In the genomic region with DNA sequence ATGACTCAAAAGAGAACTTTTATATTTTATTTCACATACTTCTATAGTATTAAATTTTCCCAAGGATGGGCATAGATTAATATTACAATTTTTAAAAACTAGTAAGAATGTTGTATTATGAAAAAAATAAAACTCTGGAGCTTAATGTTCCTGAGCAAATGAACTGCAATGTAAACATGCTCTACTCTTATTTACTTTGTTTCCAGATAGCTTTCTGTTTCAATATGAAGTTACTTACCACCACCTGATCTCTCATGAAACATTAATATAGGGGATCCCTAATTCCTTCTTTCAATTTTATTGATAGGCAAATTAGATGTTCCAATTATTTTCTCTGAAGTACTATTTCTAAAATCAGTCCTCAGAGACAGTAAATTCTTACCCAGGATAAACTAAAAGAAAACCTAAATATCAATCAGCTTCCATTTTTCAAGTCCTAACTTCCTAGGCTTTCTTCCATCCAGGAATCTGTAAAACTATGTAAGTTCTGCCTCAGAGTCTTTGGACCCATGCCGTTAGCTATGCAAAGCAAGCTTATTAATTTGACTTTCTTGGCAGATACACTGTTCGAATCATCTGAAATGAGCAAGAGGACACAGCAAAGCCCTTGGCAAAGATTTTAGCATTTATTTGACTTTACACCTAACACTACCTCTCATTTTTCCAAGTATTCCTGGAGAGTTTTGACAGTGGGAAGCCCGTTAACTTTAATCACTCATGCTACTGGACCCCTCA, we compare ENCODE assay signal across 18 cellular contexts.
DNase-seq lines count a peak whose midpoint lies in the region; ATAC-seq and TF ChIP-seq lines count a peak whose summit lies in the region.
"Had no signal": no experiment of that assay in that cellular context is flagged by ENCODE, and none has a peak within 500 bp of the region (broad histone marks: within the 10 kb centered on the region; RNA-seq: fewer than 3 reads in every experiment).

No MANE protein-coding gene starts in this region.

- H3K79me2 ChIP-seq in GM23248 (ENCODE audit: insufficient read depth): no peaks in the 10 kb centered on the region

- in situ Hi-C loops in GM23248 (cut with MboI): no loop called here
- in situ Hi-C loops in astrocyte of the cerebellum (cut with HindIII; ENCODE audit: low sequenced_read_pairs): no loop called here

- H3K4me1 ChIP-seq in GM23248 (ENCODE audit: insufficient read depth): 0 out of 2 replicates have a peak, but pooled peaks cover 2% of the 10 kb centered on the region
- peaks cover 3 to 10% of the 10 kb centered on the region in 2 donors for H3K4me1 ChIP-seq in left lung
- H3K4me1 ChIP-seq in tibial nerve: peaks cover 0 to 14% (median 0%) of the 10 kb centered on the region in 4 donors
- H3K4me1 ChIP-seq: BE2C had no signal

- H3K9me2 ChIP-seq in GM23248 (ENCODE audit: insufficient read depth): no peaks in the 10 kb centered on the region

- ATAC-seq in left lung: peak; percentile 59
- ATAC-seq: SK-N-SH treated with all-trans-retinoic acid at 6 μM for 48 hours had no signal

- H2AFZ ChIP-seq in GM23248: no peak overlapping the region

- no peaks in the 10 kb centered on the region for H3F3A ChIP-seq in GM23248 (ENCODE audit: insufficient read depth)

- H4K20me1 ChIP-seq in GM23248 (ENCODE audit: insufficient read depth): no peaks in the 10 kb centered on the region

- intact Hi-C loops in left lung (cut with DNase I): no loop called here

- H3K36me3 ChIP-seq in GM23248 (ENCODE audit: low read depth) (no peaks in the 10 kb centered on the region), left lung (no peaks in the 10 kb centered on the region), tibial nerve (no peaks in the 10 kb centered on the region)
- H3K36me3 ChIP-seq: BE2C had no signal

- H3K27ac ChIP-seq in GM23248 (no peak overlapping the region), left lung (no peak overlapping the region), tibial nerve (no peak overlapping the region)
- H3K27ac ChIP-seq: RWPE1 had no signal

- WGBS in GM23248 (ENCODE audit: low coverage in 1 of 2, low lambda C conversion rate in 2 of 2, missing lambda C conversion rate in 2 of 2), 2 experiments: 29 to 33% methylated on average over 3 of the region's 3 CpGs
- WGBS in tibial nerve, 2 donors: 61% methylated on average over 3 of the region's 3 CpGs

- no peak for TF ChIP-seq POLR2A in tibial nerve (IDR thresholded peaks at IDR 0.05)

- no peak overlapping the region for H3K4me2 ChIP-seq in GM23248 (ENCODE audit: unreplicated experiment)

- H3K9me3 ChIP-seq in GM23248 (ENCODE audit: low read depth) (no peaks in the 10 kb centered on the region), left lung (no peaks in the 10 kb centered on the region), tibial nerve (no peaks in the 10 kb centered on the region)
- H3K9me3 ChIP-seq: BE2C had no signal

- no peak for TF ChIP-seq EP300 in tibial nerve (IDR thresholded peaks at IDR 0.05)

- TF ChIP-seq CTCF in astrocyte of the cerebellum (IDR thresholded peaks at IDR 0.05; ENCODE audit: low read depth, low read length, missing control alignments) (no peak), left lung (IDR thresholded peaks at IDR 0.05) (no peak), tibial nerve (IDR thresholded peaks at IDR 0.05) (no peak)

- H3K27me3 ChIP-seq in GM23248 (replicated peaks; ENCODE audit: insufficient read depth) (no peaks in the 10 kb centered on the region), left lung (no peaks in the 10 kb centered on the region), tibial nerve (no peaks in the 10 kb centered on the region)

- H3K9ac ChIP-seq in GM23248: no peak overlapping the region

- H3K4me3 ChIP-seq in GM23248 (no peak overlapping the region), astrocyte of the cerebellum (ENCODE audit: low read depth, low read length) (no peak overlapping the region), left lung (no peak overlapping the region), tibial nerve (no peak overlapping the region)

- peak; percentile 23 for DNase-seq in GM23248
- DNase-seq in astrocyte of the cerebellum (ENCODE audit: low read depth): peak; percentile 24
- DNase-seq in left lung: no peak
- peak; percentile 6 for DNase-seq in stromal cell of bone marrow (ENCODE audit: low read depth)
- DNase-seq in NK-92 (lab: John Stamatoyannopoulos, UW; ENCODE audit: unreplicated experiment): no peak
- no peak for DNase-seq in tibial nerve (ENCODE audit: low spot score in 2 of 2)
- no peak for DNase-seq in inferior parietal cortex (ENCODE audit: extremely low spot score)
- DNase-seq: BE2C; CD4-positive, CD25-positive, alpha-beta regulatory T cell; COR-L47; GDM1; GOT3; NCI-H1105; NCI-H2081 treated with DMSO at 0.1 percent for 48 hours; NCI-H748 treated with DMSO at 0.1 percent for 48 hours; SIG-M5 had no signal

Comparison
In these comparisons a context has a peak if more than half of its experiments do, and no peak if none do; other contexts are left out.
1. DNase-seq: peak in GM23248 (single experiment), astrocyte of the cerebellum (single experiment) and stromal cell of bone marrow (single experiment); none in left lung (0 of 2), NK-92 (single experiment), tibial nerve (0 of 2) and inferior parietal cortex (single experiment).